19 cellular contexts compared by ENCODE assay signal in genomic region chr1:177820213-177820612, GRCh38.
"Had no signal": no experiment of that assay in that cellular context is flagged by ENCODE, and none has a peak within 500 bp of the region (broad histone marks: within the 10 kb centered on the region; RNA-seq: fewer than 3 reads in every experiment).

No MANE protein-coding gene starts in this region.

- H3K27ac Mint-ChIP-seq: nephron, type B pancreatic cell had no signal

- H3K36me3 ChIP-seq: heart left ventricle, right atrium auricular region, sigmoid colon, stomach, thyroid gland had no signal

- H3K4me1 ChIP-seq: heart left ventricle, right atrium auricular region, thyroid gland had no signal

- H3K4me3 Mint-ChIP-seq: nephron, type B pancreatic cell had no signal

- H3K4me1 Mint-ChIP-seq: naive B cell had no signal

- H3K27me3 ChIP-seq: dorsolateral prefrontal cortex, right atrium auricular region, sigmoid colon, stomach, thyroid gland had no signal

- DNase-seq: cortex of kidney; effector CD8-positive, alpha-beta T cell; heart left ventricle; hippocampal formation; left colon; left ventricle myocardium superior; mesenchymal stem cell; midbrain; naive B cell; sigmoid colon; stimulated activated naive CD4-positive, alpha-beta T cell; stomach; thyroid gland had no signal

- H3K4me3 ChIP-seq: dorsolateral prefrontal cortex, heart left ventricle, lung, right atrium auricular region, sigmoid colon, skin epidermis, stomach, thyroid gland had no signal

- H3K36me3 Mint-ChIP-seq: type B pancreatic cell had no signal

- H3K27ac ChIP-seq: heart left ventricle, right atrium auricular region, sigmoid colon, skin epidermis, stomach, thyroid gland had no signal

- H3K9me3 ChIP-seq: sigmoid colon, thyroid gland had no signal
